ENCODE assay signal across 1 cellular context in the genomic region with DNA sequence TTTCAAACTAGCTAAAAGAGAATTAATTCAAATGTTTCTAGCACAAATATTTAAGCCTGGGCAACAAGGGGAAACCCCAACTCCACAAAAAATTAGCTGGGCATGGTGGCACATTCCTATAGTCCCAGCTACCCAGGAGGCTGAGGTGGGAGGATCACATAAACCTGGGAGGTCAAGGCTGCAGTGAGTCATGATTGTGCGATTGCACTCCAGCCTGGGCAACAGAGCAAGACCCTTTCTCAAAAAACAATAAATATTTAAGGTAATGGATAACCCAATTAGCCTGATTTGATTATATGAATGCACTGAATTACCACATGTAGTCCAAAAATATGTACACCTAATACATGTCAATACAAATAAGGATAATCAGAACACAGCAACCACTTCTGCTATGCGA.
TF ChIP-seq lines count a peak whose summit lies in the region.

No MANE protein-coding gene starts in this region.

TF ChIP-seq in HepG2, 621 proteins besides CTCF, POLR2A, EP300 and RAD21 (continued from another document):
- TF ChIP-seq, protein P1, sequence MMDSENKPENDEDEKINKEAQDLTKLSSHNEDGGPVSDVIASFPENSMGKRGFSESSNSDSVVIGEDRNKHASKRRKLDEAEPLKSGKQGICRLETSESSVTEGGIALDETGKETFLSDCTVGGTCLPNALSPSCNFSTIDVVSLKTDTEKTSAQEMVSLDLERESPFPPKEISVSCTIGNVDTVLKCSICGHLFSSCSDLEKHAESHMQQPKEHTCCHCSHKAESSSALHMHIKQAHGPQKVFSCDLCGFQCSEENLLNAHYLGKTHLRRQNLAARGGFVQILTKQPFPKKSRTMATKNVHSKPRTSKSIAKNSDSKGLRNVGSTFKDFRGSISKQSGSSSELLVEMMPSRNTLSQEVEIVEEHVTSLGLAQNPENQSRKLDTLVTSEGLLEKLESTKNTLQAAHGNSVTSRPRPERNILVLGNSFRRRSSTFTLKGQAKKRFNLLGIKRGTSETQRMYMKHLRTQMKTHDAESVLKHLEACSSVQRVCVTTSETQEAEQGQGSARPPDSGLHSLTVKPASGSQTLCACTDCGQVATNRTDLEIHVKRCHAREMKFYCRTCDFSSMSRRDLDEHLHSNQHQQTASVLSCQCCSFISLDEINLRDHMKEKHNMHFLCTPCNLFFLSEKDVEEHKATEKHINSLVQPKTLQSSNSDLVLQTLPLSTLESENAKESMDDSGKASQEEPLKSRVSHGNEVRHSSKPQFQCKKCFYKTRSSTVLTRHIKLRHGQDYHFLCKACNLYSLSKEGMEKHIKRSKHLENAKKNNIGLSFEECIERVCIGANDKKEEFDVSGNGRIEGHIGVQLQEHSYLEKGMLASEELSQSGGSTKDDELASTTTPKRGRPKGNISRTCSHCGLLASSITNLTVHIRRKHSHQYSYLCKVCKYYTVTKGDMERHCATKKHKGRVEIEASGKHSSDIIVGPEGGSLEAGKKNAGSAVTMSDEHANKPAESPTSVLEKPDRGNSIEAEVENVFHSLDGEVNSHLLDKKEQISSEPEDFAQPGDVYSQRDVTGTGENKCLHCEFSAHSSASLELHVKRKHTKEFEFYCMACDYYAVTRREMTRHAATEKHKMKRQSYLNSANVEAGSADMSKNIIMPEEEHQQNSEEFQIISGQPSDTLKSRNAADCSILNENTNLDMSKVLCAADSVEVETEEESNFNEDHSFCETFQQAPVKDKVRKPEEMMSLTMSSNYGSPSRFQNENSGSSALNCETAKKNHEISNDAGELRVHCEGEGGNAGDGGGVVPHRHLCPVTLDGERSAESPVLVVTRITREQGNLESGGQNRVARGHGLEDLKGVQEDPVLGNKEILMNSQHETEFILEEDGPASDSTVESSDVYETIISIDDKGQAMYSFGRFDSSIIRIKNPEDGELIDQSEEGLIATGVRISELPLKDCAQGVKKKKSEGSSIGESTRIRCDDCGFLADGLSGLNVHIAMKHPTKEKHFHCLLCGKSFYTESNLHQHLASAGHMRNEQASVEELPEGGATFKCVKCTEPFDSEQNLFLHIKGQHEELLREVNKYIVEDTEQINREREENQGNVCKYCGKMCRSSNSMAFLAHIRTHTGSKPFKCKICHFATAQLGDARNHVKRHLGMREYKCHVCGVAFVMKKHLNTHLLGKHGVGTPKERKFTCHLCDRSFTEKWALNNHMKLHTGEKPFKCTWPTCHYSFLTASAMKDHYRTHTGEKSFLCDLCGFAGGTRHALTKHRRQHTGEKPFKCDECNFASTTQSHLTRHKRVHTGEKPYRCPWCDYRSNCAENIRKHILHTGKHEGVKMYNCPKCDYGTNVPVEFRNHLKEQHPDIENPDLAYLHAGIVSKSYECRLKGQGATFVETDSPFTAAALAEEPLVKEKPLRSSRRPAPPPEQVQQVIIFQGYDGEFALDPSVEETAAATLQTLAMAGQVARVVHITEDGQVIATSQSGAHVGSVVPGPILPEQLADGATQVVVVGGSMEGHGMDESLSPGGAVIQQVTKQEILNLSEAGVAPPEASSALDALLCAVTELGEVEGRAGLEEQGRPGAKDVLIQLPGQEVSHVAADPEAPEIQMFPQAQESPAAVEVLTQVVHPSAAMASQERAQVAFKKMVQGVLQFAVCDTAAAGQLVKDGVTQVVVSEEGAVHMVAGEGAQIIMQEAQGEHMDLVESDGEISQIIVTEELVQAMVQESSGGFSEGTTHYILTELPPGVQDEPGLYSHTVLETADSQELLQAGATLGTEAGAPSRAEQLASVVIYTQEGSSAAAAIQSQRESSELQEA (CRISPR knock-in tag; IDR thresholded peaks at IDR 0.05; ENCODE audit: not compliant biosample characterization), result no peak
